ENCODE assay signal across 16 cellular contexts in the genomic region with DNA sequence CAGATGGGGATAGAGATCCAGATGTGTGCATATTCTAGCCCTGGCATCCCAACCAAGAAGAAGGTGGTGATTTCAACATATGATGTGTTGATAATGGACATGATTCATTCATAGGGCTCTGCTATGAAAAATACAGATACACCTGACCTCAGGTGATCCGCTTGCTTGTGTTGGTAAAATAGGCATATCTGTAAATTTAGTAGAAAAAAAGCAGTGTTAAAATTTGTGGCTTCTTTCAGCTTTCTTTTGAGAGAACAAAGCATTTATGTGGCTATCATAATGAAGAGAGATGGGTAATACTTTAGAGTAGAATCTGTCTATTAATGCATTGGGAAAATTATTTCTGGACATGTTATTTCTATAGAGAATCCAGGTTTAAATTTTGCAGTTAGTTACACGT. TPM values are rescaled to one million over a fixed set of nuclear protein-coding genes. Genes with fewer than 3 reads are reported as not detected.
"Had no signal": no experiment of that assay in that cellular context is flagged by ENCODE, and none has a peak within 500 bp of the region (broad histone marks: within the 10 kb centered on the region; RNA-seq: fewer than 3 reads in every experiment).

A gene with protein sequence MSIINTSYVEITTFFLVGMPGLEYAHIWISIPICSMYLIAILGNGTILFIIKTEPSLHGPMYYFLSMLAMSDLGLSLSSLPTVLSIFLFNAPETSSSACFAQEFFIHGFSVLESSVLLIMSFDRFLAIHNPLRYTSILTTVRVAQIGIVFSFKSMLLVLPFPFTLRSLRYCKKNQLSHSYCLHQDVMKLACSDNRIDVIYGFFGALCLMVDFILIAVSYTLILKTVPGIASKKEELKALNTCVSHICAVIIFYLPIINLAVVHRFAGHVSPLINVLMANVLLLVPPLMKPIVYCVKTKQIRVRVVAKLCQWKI (minus strand): TSS at position 101 of the 400 bp plus-strand sequence. CDS start 0 bp downstream, at position 101.

RNA-seq across cellular contexts. Expression of the gene that starts here (rescaled TPM):
- total RNA-seq: stomach, subcutaneous adipose tissue, suprapubic skin, temporal lobe, testis, thoracic aorta, thyroid gland, tibial nerve, transverse colon, upper lobe of left lung, upper lobe of right lung, ureter, urinary bladder, uterus, vagina had no signal
- polyA plus RNA-seq: stomach, thymus, urinary bladder had no signal
